In the genomic region with DNA sequence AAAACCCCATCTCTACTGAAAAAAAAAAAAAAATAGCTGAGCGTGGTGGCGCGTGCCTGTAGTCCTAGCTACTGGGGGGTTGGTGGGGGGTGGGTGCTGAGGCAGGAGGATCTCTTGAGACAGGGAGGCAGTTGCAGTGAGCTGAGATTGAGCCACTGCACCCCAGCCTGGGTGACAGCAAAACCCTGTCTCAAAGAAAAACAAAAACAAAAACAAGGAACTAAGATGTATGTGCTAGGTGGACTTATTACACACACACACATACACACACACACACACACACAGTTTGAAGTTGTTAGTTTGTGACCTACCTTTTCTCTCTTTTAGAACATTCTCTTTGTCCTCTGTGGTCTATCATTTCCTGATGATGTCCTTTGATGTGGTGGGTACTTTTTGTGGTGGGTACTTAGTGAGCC, we compare ENCODE assay signal across 15 cellular contexts. TPM values are rescaled to one million over a fixed set of nuclear protein-coding genes. Genes with fewer than 3 reads are reported as not detected.
A peak's percentile ranks its signal among the peaks of the same experiment; 100 is the strongest.
DNase-seq lines count a peak whose midpoint lies in the region; ATAC-seq, FAIRE-seq and TF ChIP-seq lines count a peak whose summit lies in the region.
"Had no signal": no experiment of that assay in that cellular context is flagged by ENCODE, and none has a peak within 500 bp of the region (broad histone marks: within the 10 kb centered on the region; RNA-seq: fewer than 3 reads in every experiment).

No MANE protein-coding gene starts in this region.

- DNase-seq in CD1c-positive myeloid dendritic cell (ENCODE audit: extremely low spot score): peak; percentile 7
- DNase-seq in GM10248 (ENCODE audit: extremely low spot score): peak; percentile 6
- peak; percentile 19 to 26 (median 22) for DNase-seq in T-helper 17 cell
- DNase-seq in effector memory CD4-positive, alpha-beta T cell: peak; percentile 18 to 34 (median 25)
- DNase-seq in H54 (ENCODE audit: insufficient read length, low spot score): no peak
- DNase-seq in Calu3: no peak
- no peak for DNase-seq in retina
- DNase-seq: activated B cell treated with CpG ODN at 0.5 μM for 24 hours, amygdala, BE2C, esophagus squamous epithelium, hippocampal formation, MV-4-11 had no signal

- H3K36me3 ChIP-seq in effector memory CD4-positive, alpha-beta T cell (ENCODE audit: control insufficient read depth, insufficient read depth, low read length): peaks cover 4% of the 10 kb centered on the region
- H3K36me3 ChIP-seq: BE2C, esophagus squamous epithelium, right atrium auricular region had no signal

- POLR2A ChIA-PET in GM10248 (lab: Yijun Ruan, JAX): no interaction called here

- TF ChIP-seq CTCF in GM10248 (IDR thresholded peaks at IDR 0.05; ENCODE audit: control extremely low read depth, extremely low read depth, low read depth, missing control alignments) (no peak), Calu3 (IDR thresholded peaks at IDR 0.05; ENCODE audit: unreplicated experiment) (no peak)

- ATAC-seq in T-helper 17 cell: peak; percentile 94

- peaks cover 5% of the 10 kb centered on the region for H3K36me3 Mint-ChIP-seq in T-helper 17 cell (ENCODE audit: low read depth)
- H3K36me3 Mint-ChIP-seq in Calu3 (ENCODE audit: insufficient read depth, unreplicated experiment): peaks cover 4% of the 10 kb centered on the region

- peaks cover 14% of the 10 kb centered on the region for H3K4me1 ChIP-seq in effector memory CD4-positive, alpha-beta T cell (ENCODE audit: control insufficient read depth, insufficient read depth, low read length, poor library complexity, severe bottlenecking)
- H3K4me1 ChIP-seq: BE2C, esophagus squamous epithelium, right atrium auricular region, SJSA1 had no signal

- no TSS peak for BruUV-seq in Calu3 (replicated peaks; lab: Mats Ljungman, UMichigan)

- H3K27me3 Mint-ChIP-seq in T-helper 17 cell (no peaks in the 10 kb centered on the region), Calu3 (ENCODE audit: unreplicated experiment) (no peaks in the 10 kb centered on the region)
- H3K27me3 Mint-ChIP-seq: activated B cell treated with CpG ODN at 0.5 μM for 24 hours had no signal

- no peak for FAIRE-seq in H54 (lab: Jason Lieb, UNC)

- peak overlapping the region; percentile 24 for H3K4me3 ChIP-seq in effector memory CD4-positive, alpha-beta T cell (ENCODE audit: insufficient read depth, low read depth, low read length, poor library complexity, severe bottlenecking)
- H3K4me3 ChIP-seq: esophagus squamous epithelium, right atrium auricular region, SJSA1 had no signal

- H3K27me3 ChIP-seq in effector memory CD4-positive, alpha-beta T cell (replicated peaks; ENCODE audit: control insufficient read depth, insufficient read depth, low read length, poor library complexity, severe bottlenecking): no peaks in the 10 kb centered on the region
- H3K27me3 ChIP-seq: BE2C, esophagus squamous epithelium, right atrium auricular region, SJSA1 had no signal

- H3K9me3 Mint-ChIP-seq in Calu3 (ENCODE audit: low read depth, unreplicated experiment): no peaks in the 10 kb centered on the region
- H3K9me3 Mint-ChIP-seq: activated B cell treated with CpG ODN at 0.5 μM for 24 hours had no signal

- H3K4me3 Mint-ChIP-seq in T-helper 17 cell (peak overlapping the region; percentile 85), Calu3 (ENCODE audit: low read depth, unreplicated experiment) (no peak overlapping the region)
- H3K4me3 Mint-ChIP-seq: activated B cell treated with CpG ODN at 0.5 μM for 24 hours had no signal

- H3K27ac ChIP-seq in effector memory CD4-positive, alpha-beta T cell (ENCODE audit: insufficient read depth, low read length, poor library complexity, severe bottlenecking): no peak overlapping the region
- H3K27ac ChIP-seq: esophagus squamous epithelium, right atrium auricular region, SJSA1 had no signal

- TF ChIP-seq POLR2A in H54 (IDR thresholded peaks at IDR 0.05; ENCODE audit: low read depth, low read length): no peak

- no peaks in the 10 kb centered on the region for H3K9me3 ChIP-seq in T-helper 17 cell (ENCODE audit: control insufficient read depth, low read length, poor library complexity, severe bottlenecking)
- H3K9me3 ChIP-seq in effector memory CD4-positive, alpha-beta T cell (ENCODE audit: control insufficient read depth, low read length): no peaks in the 10 kb centered on the region
- H3K9me3 ChIP-seq: BE2C, esophagus squamous epithelium, right atrium auricular region, SJSA1 had no signal

- H3K4me1 Mint-ChIP-seq in T-helper 17 cell (peaks cover 19% of the 10 kb centered on the region), Calu3 (ENCODE audit: low read depth, unreplicated experiment) (peaks cover 8% of the 10 kb centered on the region)

- intact Hi-C loops in Calu3 (cut with micrococcal nuclease; ENCODE audit: unreplicated experiment): no loop called here

- H3K27ac Mint-ChIP-seq in T-helper 17 cell: peak overlapping the region; percentile 91
- H3K27ac Mint-ChIP-seq in Calu3 (ENCODE audit: unreplicated experiment): no peak overlapping the region
- H3K27ac Mint-ChIP-seq: activated B cell treated with CpG ODN at 0.5 μM for 24 hours had no signal

- CTCF ChIA-PET in GM10248 (lab: Yijun Ruan, JAX) (interaction anchor here (1.1 to 1.4 kb wide), 3 partner anchors 13 to 63 kb away, joined by 3 to 7 read pairs (median 5); no protein-coding TSS in a partner anchor), Calu3 (lab: Charles Lee) (interaction anchor here (0.5 kb wide), 1 partner anchor 60 kb away, joined by 4 read pairs; no protein-coding TSS in a partner anchor)

RNA-seq across cellular contexts. Expression of gene EXOC6, which starts 53.5 kb away (rescaled TPM):
- total RNA-seq in T-helper 17 cell (10 to 100 TPM; 10.5 to 14.8 TPM), Calu3 (2022) (19.2 TPM in 2 replicates)

Comparison
In these comparisons a context has a peak if more than half of its experiments do, and no peak if none do; other contexts are left out.
1. DNase-seq: peak in CD1c-positive myeloid dendritic cell (single experiment), GM10248 (single experiment), T-helper 17 cell (3 of 3) and effector memory CD4-positive, alpha-beta T cell (3 of 3); none in H54 (single experiment), Calu3 (single experiment) and retina (single experiment).